ENCODE assay signal across 28 cellular contexts in genomic region chr2:22301251-22301650, GRCh38.
"Had no signal": no experiment of that assay in that cellular context is flagged by ENCODE, and none has a peak within 500 bp of the region (broad histone marks: within the 10 kb centered on the region; RNA-seq: fewer than 3 reads in every experiment).

No MANE protein-coding gene starts in this region.

- H3K4me1 Mint-ChIP-seq: stimulated activated effector memory CD8-positive, alpha-beta T cell treated with anti-CD3 and anti-CD28 coated beads, Interleukin-12 subunit alpha, Interleukin-12 subunit beta, amount 100 ng/mL, for 72 hours; stimulated activated memory B cell treated with anti-CD40 and anti-IgM and Interleukin-4, amounts not matched to agents 10 μg/mL and 1 μg/mL and 100 μg/mL, for 72 hours; stimulated activated naive B cell treated with anti-CD40 and anti-IgM and Interleukin-4, amounts not matched to agents 10 μg/mL and 1 μg/mL and 100 μg/mL, for 72 hours; stimulated activated naive CD8-positive, alpha-beta T cell treated with anti-CD3 and anti-CD28 coated beads, Interleukin-15, amount 100 ng/mL, for 72 hours had no signal

- H3K36me3 ChIP-seq: stomach, suprapubic skin, thoracic aorta, thyroid gland, tibial artery, tibial nerve, transverse colon, upper lobe of left lung, upper lobe of right lung, uterus, vagina had no signal

- DNase-seq: stimulated activated CD4-positive, alpha-beta T cell treated with anti-CD3 and anti-CD28 coated beads, Interleukin-2, amount 100 ng/mL, for 48 hours; stimulated activated CD4-positive, alpha-beta T cell treated with anti-CD3 and anti-CD28 coated beads, Interleukin-4, amount 100 ng/mL, for 1 hour; stimulated activated CD4-positive, alpha-beta T cell treated with anti-CD3 and anti-CD28 coated beads, Interleukin-4, amount 100 ng/mL, for 24 hours; stimulated activated CD4-positive, alpha-beta T cell treated with anti-CD3 and anti-CD28 coated beads, Interleukin-4, amount 100 ng/mL, for 4 hours; stimulated activated CD8-positive, alpha-beta memory T cell treated with anti-CD3 and anti-CD28 coated beads, Interleukin-4, amount 100 ng/mL, for 48 hours; stimulated activated naive B cell treated with anti-CD40 and anti-IgM and Interleukin-4, amounts not matched to agents 10 μg/mL and 1 μg/mL and 100 μg/mL, for 72 hours; stimulated activated naive CD4-positive, alpha-beta T cell; stimulated activated naive CD4-positive, alpha-beta T cell treated with Interleukin-2 at 50 U/mL for 16 hours; stimulated activated naive CD8-positive, alpha-beta T cell treated with anti-CD3 and anti-CD28 coated beads, Interleukin-15, amount 100 ng/mL, for 72 hours; stimulated activated naive CD8-positive, alpha-beta T cell treated with anti-CD3 and anti-CD28 coated beads, Interleukin-15, Interleukin-2, amounts not matched to agents 100 U/mL and 50 U/mL, for 24 hours; stomach; substantia nigra; testis; thyroid gland; tibial artery; transverse colon; trophoblast cell; upper lobe of left lung; upper lobe of right lung; uterus had no signal

- H3K27ac ChIP-seq: stomach, suprapubic skin, testis, thoracic aorta, thyroid gland, tibial artery, tibial nerve, transverse colon, upper lobe of left lung, upper lobe of right lung, uterus, vagina had no signal

- ATAC-seq: stimulated activated effector memory CD8-positive, alpha-beta T cell treated with anti-CD3 and anti-CD28 coated beads, Interleukin-12 subunit alpha, Interleukin-12 subunit beta, amount 100 ng/mL, for 72 hours; stimulated activated memory B cell treated with anti-CD40 and anti-IgM and Interleukin-4, amounts not matched to agents 10 μg/mL and 1 μg/mL and 100 μg/mL, for 72 hours; stimulated activated naive B cell treated with anti-CD40 and anti-IgM and Interleukin-4, amounts not matched to agents 10 μg/mL and 1 μg/mL and 100 μg/mL, for 72 hours; stimulated activated naive CD8-positive, alpha-beta T cell treated with anti-CD3 and anti-CD28 coated beads, Interleukin-15, amount 100 ng/mL, for 72 hours; stimulated activated naive CD8-positive, alpha-beta T cell treated with anti-CD3 and anti-CD28 coated beads, Interleukin-15, Interleukin-2, amounts not matched to agents 100 U/mL and 50 U/mL, for 24 hours; upper lobe of right lung had no signal

- H3K27me3 ChIP-seq: stomach, suprapubic skin, testis, thyroid gland, tibial artery, tibial nerve, transverse colon, upper lobe of left lung, upper lobe of right lung, uterus, vagina had no signal

- H3K9me3 ChIP-seq: suprapubic skin, testis, thyroid gland, transverse colon, upper lobe of right lung, uterus, vagina had no signal

- H3K36me3 Mint-ChIP-seq: stimulated activated effector memory CD8-positive, alpha-beta T cell treated with anti-CD3 and anti-CD28 coated beads, Interleukin-12 subunit alpha, Interleukin-12 subunit beta, amount 100 ng/mL, for 72 hours; stimulated activated memory B cell treated with anti-CD40 and anti-IgM and Interleukin-4, amounts not matched to agents 10 μg/mL and 1 μg/mL and 100 μg/mL, for 72 hours; stimulated activated naive B cell treated with anti-CD40 and anti-IgM and Interleukin-4, amounts not matched to agents 10 μg/mL and 1 μg/mL and 100 μg/mL, for 72 hours; type B pancreatic cell had no signal

- H3K4me3 Mint-ChIP-seq: stimulated activated effector memory CD8-positive, alpha-beta T cell treated with anti-CD3 and anti-CD28 coated beads, Interleukin-12 subunit alpha, Interleukin-12 subunit beta, amount 100 ng/mL, for 72 hours; stimulated activated memory B cell treated with anti-CD40 and anti-IgM and Interleukin-4, amounts not matched to agents 10 μg/mL and 1 μg/mL and 100 μg/mL, for 72 hours; stimulated activated naive B cell treated with anti-CD40 and anti-IgM and Interleukin-4, amounts not matched to agents 10 μg/mL and 1 μg/mL and 100 μg/mL, for 72 hours; stimulated activated naive CD8-positive, alpha-beta T cell treated with anti-CD3 and anti-CD28 coated beads, Interleukin-15, amount 100 ng/mL, for 72 hours; stimulated activated naive CD8-positive, alpha-beta T cell treated with anti-CD3 and anti-CD28 coated beads, Interleukin-15, Interleukin-2, amounts not matched to agents 100 ng/mL and 50 ng/mL, for 24 hours; type B pancreatic cell had no signal

- H3K27ac Mint-ChIP-seq: stimulated activated effector memory CD8-positive, alpha-beta T cell treated with anti-CD3 and anti-CD28 coated beads, Interleukin-12 subunit alpha, Interleukin-12 subunit beta, amount 100 ng/mL, for 72 hours; stimulated activated memory B cell treated with anti-CD40 and anti-IgM and Interleukin-4, amounts not matched to agents 10 μg/mL and 1 μg/mL and 100 μg/mL, for 72 hours; stimulated activated naive B cell treated with anti-CD40 and anti-IgM and Interleukin-4, amounts not matched to agents 10 μg/mL and 1 μg/mL and 100 μg/mL, for 72 hours; stimulated activated naive CD8-positive, alpha-beta T cell treated with anti-CD3 and anti-CD28 coated beads, Interleukin-15, amount 100 ng/mL, for 72 hours; stimulated activated naive CD8-positive, alpha-beta T cell treated with anti-CD3 and anti-CD28 coated beads, Interleukin-15, Interleukin-2, amounts not matched to agents 100 ng/mL and 50 ng/mL, for 24 hours; type B pancreatic cell had no signal

- H3K4me3 ChIP-seq: stomach, suprapubic skin, testis, thoracic aorta, thyroid gland, tibial artery, tibial nerve, transverse colon, upper lobe of left lung, upper lobe of right lung, uterus, vagina had no signal

- H3K27me3 Mint-ChIP-seq: stimulated activated memory B cell treated with anti-CD40 and anti-IgM and Interleukin-4, amounts not matched to agents 10 μg/mL and 1 μg/mL and 100 μg/mL, for 72 hours; stimulated activated naive B cell treated with anti-CD40 and anti-IgM and Interleukin-4, amounts not matched to agents 10 μg/mL and 1 μg/mL and 100 μg/mL, for 72 hours; stimulated activated naive CD8-positive, alpha-beta T cell treated with anti-CD3 and anti-CD28 coated beads, Interleukin-15, amount 100 ng/mL, for 72 hours; stimulated activated naive CD8-positive, alpha-beta T cell treated with anti-CD3 and anti-CD28 coated beads, Interleukin-15, Interleukin-2, amounts not matched to agents 100 ng/mL and 50 ng/mL, for 24 hours had no signal
